In genomic region chr6:156933201-156934053, GRCh38 we compare ENCODE assay signal across 9 cellular contexts.
DNase-seq lines count a peak whose midpoint lies in the region; ATAC-seq, FAIRE-seq and TF ChIP-seq lines count a peak whose summit lies in the region.
"Had no signal": no experiment of that assay in that cellular context is flagged by ENCODE, and none has a peak within 500 bp of the region (broad histone marks: within the 10 kb centered on the region; RNA-seq: fewer than 3 reads in every experiment).

No MANE protein-coding gene starts in this region.

- H3K4me3 ChIP-seq in Loucy (ENCODE audit: low read length, poor library complexity, severe bottlenecking) = no peak overlapping the region
- H3K4me3 ChIP-seq in WERI-Rb-1 (ENCODE audit: low read depth, low read length) = no peak overlapping the region
- H3K4me3 ChIP-seq in HepG2 (replicated peaks in 1 of 3; ENCODE audit: insufficient read depth in 1 of 3, low read depth in 2 of 3, low read length in 3 of 3) = peak overlapping the region in 2 of 3 experiments; percentile 30 to 31; a peak in 2 of 6 replicates

- H3K4me1 ChIP-seq in Loucy (ENCODE audit: insufficient read depth, low read length, poor library complexity, severe bottlenecking) = peaks cover 7% of the 10 kb centered on the region
- peaks cover 38% of the 10 kb centered on the region for H3K4me1 ChIP-seq in HepG2 (ENCODE audit: insufficient read depth, low read length)

- TF ChIP-seq CTCF in C4-2B (conservative IDR thresholded peaks at IDR 0.05) = peak; percentile 20
- peak; percentile 44 for TF ChIP-seq CTCF in Loucy (conservative IDR thresholded peaks at IDR 0.05; ENCODE audit: low read length)
- peak; percentile 43; the same call in 1 of the 2 replicates for TF ChIP-seq CTCF in WERI-Rb-1 (IDR thresholded peaks at IDR 0.05; ENCODE audit: low read depth, low read length)
- TF ChIP-seq CTCF in HepG2 (CRISPR knock-in tag; IDR thresholded peaks at IDR 0.05) = peak; percentile 60

- intact Hi-C loops in HepG2 (cut with micrococcal nuclease; ENCODE audit: unreplicated experiment) = loop anchor here (1.0 to 10.0 kb wide), 3 partner anchors 89 to 369 kb away; no protein-coding TSS in a partner anchor

- in situ Hi-C loops in HepG2 (cut with HindIII; ENCODE audit: extremely low pct_ligation_motif_present, low pct_unique_long_range_greater_than_20kb) = no loop called here

- no TSS peak for BruUV-seq in HepG2 (replicated peaks; lab: Mats Ljungman, UMichigan)

- 27% methylated on average over 7 of the region's 7 CpGs for WGBS in HepG2 (ENCODE audit: low lambda C conversion rate)

- no peaks in the 10 kb centered on the region for H3F3A ChIP-seq in Loucy (ENCODE audit: low read depth)

- no peaks in the 10 kb centered on the region for H3K27me3 ChIP-seq in Loucy (ENCODE audit: insufficient read depth, low read length, poor library complexity, severe bottlenecking)
- no peaks in the 10 kb centered on the region for H3K27me3 ChIP-seq in WERI-Rb-1 (ENCODE audit: insufficient read depth, low read depth, severe bottlenecking)
- H3K27me3 ChIP-seq in HepG2 (ENCODE audit: control insufficient read depth in 1 of 2, insufficient read depth in 2 of 2, low read length in 2 of 2) = no peaks in the 10 kb centered on the region

- no peaks in the 10 kb centered on the region for H3K9me2 ChIP-seq in Loucy (replicated peaks; ENCODE audit: low read depth, low read length)

- H3K9me3 ChIP-seq in Loucy (ENCODE audit: insufficient read depth, low read depth, low read length) (no peaks in the 10 kb centered on the region), WERI-Rb-1 (ENCODE audit: severe bottlenecking) (no peaks in the 10 kb centered on the region), HepG2 (ENCODE audit: low read length) (no peaks in the 10 kb centered on the region)

- peaks cover 19% of the 10 kb centered on the region; the same call in 1 of the 2 replicates for H3K36me3 ChIP-seq in Loucy (ENCODE audit: insufficient read depth, low read length)
- H3K36me3 ChIP-seq in WERI-Rb-1 = peaks cover 12% of the 10 kb centered on the region
- H3K36me3 ChIP-seq in HepG2 (replicated peaks in 1 of 2; ENCODE audit: control insufficient read depth in 1 of 2, insufficient read depth in 2 of 2, low read length in 2 of 2) = peaks cover 2 to 13% of the 10 kb centered on the region in 2 experiments; a peak in 3 of 5 replicates

- CTCF ChIA-PET in HepG2 (lab: Yijun Ruan, JAX; ENCODE audit: low intra/inter-chr PET ratio, low total read pairs) = no interaction called here

- POLR2A ChIA-PET in HepG2 (lab: Yijun Ruan, JAX) = interaction anchor here (0.7 to 1.9 kb wide), 3 partner anchors 10 to 155 kb away, joined by 4 to 10 read pairs (median 4); no protein-coding TSS in a partner anchor

- H3K79me2 ChIP-seq in Loucy (ENCODE audit: insufficient read depth, low read length) (peaks cover 86% of the 10 kb centered on the region), HepG2 (ENCODE audit: insufficient read depth, low read length) (peaks cover 39% of the 10 kb centered on the region)

- H4K20me1 ChIP-seq in Loucy (ENCODE audit: insufficient read depth, low read length, poor library complexity, severe bottlenecking) (peaks cover 46% of the 10 kb centered on the region), HepG2 (ENCODE audit: insufficient read depth, low read length) (no peaks in the 10 kb centered on the region)

- 0 out of 2 replicates have a peak, but pooled peaks have one; percentile 19 for TF ChIP-seq RAD21 in HepG2 (CRISPR knock-in tag; IDR thresholded peaks at IDR 0.05)

- peak; percentile 92 for FAIRE-seq in HepG2 (lab: Jason Lieb, UNC)
- FAIRE-seq: G401.6 had no signal

- H3K4me2 ChIP-seq in Loucy (ENCODE audit: low read depth, low read length, poor library complexity, severe bottlenecking) = no peak overlapping the region
- peak overlapping the region; percentile 79 for H3K4me2 ChIP-seq in HepG2 (ENCODE audit: low read depth, low read length)

- H2AFZ ChIP-seq in Loucy (ENCODE audit: low read length) (no peak overlapping the region), HepG2 (ENCODE audit: low read length) (no peak overlapping the region)

- ATAC-seq in HepG2 (peak; percentile 99), GM18505 (IDR thresholded peaks at IDR 0.05; ENCODE audit: unreplicated experiment) (no peak), HG02678 (IDR thresholded peaks at IDR 0.05; ENCODE audit: unreplicated experiment) (no peak), HG02981 (IDR thresholded peaks at IDR 0.05; ENCODE audit: unreplicated experiment) (no peak)

- DNase-seq in WERI-Rb-1 = peak; percentile 20
- peak; percentile 93 for DNase-seq in HepG2 (ENCODE audit: low spot score)
- no peak for DNase-seq in NK-92 treated with Interleukin-12 subunit alpha and Interleukin-12 subunit beta, amount 100 ng/mL, for 24 hours (lab: John Stamatoyannopoulos, UW)

- peak overlapping the region; percentile 86 for H3K27ac ChIP-seq in C4-2B
- H3K27ac ChIP-seq in WERI-Rb-1 = no peak overlapping the region
- H3K27ac ChIP-seq in HepG2 (ENCODE audit: extremely low read length, insufficient read depth, low read length) = peak overlapping the region; percentile 81

- TF ChIP-seq EP300 in HepG2 (IDR thresholded peaks at IDR 0.05; ENCODE audit: low read depth in 2 of 2, low read length in 2 of 2) (peak in 1 of 2 experiments; percentile 59; a peak in 2 of 4 replicates), HepG2 (CRISPR knock-in tag; IDR thresholded peaks at IDR 0.05; ENCODE audit: borderline replicate concordance) (no peak)

- no peak overlapping the region for H3K9ac ChIP-seq in Loucy (ENCODE audit: low read depth, low read length, poor library complexity, severe bottlenecking)
- peak overlapping the region; percentile 53 for H3K9ac ChIP-seq in HepG2 (ENCODE audit: insufficient read depth, low read depth, low read length)

- TF ChIP-seq POLR2A in HepG2 (IDR thresholded peaks at IDR 0.05; ENCODE audit: insufficient read depth in 1 of 2, low read depth in 2 of 2, low read length in 2 of 2) (0 out of 4 replicates have a peak, but pooled peaks of 1 of the 2 experiments have one; percentile 20), GM18505 (IDR thresholded peaks at IDR 0.05; ENCODE audit: borderline replicate concordance, extremely low read depth, insufficient read depth, insufficient read length) (no peak)

TF ChIP-seq in HepG2, 621 proteins besides CTCF, POLR2A, EP300 and RAD21 (continues in another document):
- 0 out of 2 replicates have a peak, but pooled peaks have one; percentile 16 for TF ChIP-seq HHEX (CRISPR knock-in tag; IDR thresholded peaks at IDR 0.05)
- TF ChIP-seq SOX6 (IDR thresholded peaks at IDR 0.05) = no peak
- TF ChIP-seq SOX6 (CRISPR knock-in tag; IDR thresholded peaks at IDR 0.05) = peak; percentile 98
- TF ChIP-seq HNRNPLL (IDR thresholded peaks at IDR 0.05; ENCODE audit: low read depth, low read length, poor library complexity, severe bottlenecking) = no peak
- peak; percentile 37; the same call in 1 of the 2 replicates for TF ChIP-seq TFDP2 (CRISPR knock-in tag; IDR thresholded peaks at IDR 0.05)
- TF ChIP-seq PLRG1 (conservative IDR thresholded peaks at IDR 0.05) = no peak
- peak; percentile 83; the same call in 1 of the 2 replicates for TF ChIP-seq FOXJ3 (CRISPR knock-in tag; IDR thresholded peaks at IDR 0.05; ENCODE audit: borderline replicate concordance)
- no peak for TF ChIP-seq ZC3H4 (CRISPR knock-in tag; IDR thresholded peaks at IDR 0.05; ENCODE audit: borderline replicate concordance)
- TF ChIP-seq HOXA3 (CRISPR knock-in tag; IDR thresholded peaks at IDR 0.05) = peak; percentile 20; the same call in 1 of the 2 replicates
- TF ChIP-seq DMAP1 (CRISPR knock-in tag; IDR thresholded peaks at IDR 0.05) = peak; percentile 54; the same call in 1 of the 2 replicates
- peak; percentile 46; the same call in 1 of the 2 replicates for TF ChIP-seq IRF2 (CRISPR knock-in tag; IDR thresholded peaks at IDR 0.05)
- TF ChIP-seq ELF3 (CRISPR knock-in tag; IDR thresholded peaks at IDR 0.05) = peak; percentile 39; the same call in 1 of the 2 replicates
- TF ChIP-seq MATR3 (CRISPR knock-in tag; IDR thresholded peaks at IDR 0.05) = no peak
- TF ChIP-seq CREB1 (IDR thresholded peaks at IDR 0.05) = no peak
- TF ChIP-seq CREB1 (CRISPR knock-in tag; IDR thresholded peaks at IDR 0.05) = peak; percentile 58
- TF ChIP-seq SNAPC5 (CRISPR knock-in tag; IDR thresholded peaks at IDR 0.05; ENCODE audit: borderline replicate concordance) = no peak
- 0 out of 2 replicates have a peak, but pooled peaks have one; percentile 22 for TF ChIP-seq SMAD3 (CRISPR knock-in tag; IDR thresholded peaks at IDR 0.05)
- TF ChIP-seq ASH2L (IDR thresholded peaks at IDR 0.05; ENCODE audit: insufficient read length, low read depth, low read length) = peak; percentile 61
- peak; percentile 47; the same call in 1 of the 2 replicates for TF ChIP-seq ZBTB33 (CRISPR knock-in tag; IDR thresholded peaks at IDR 0.05)
- no peak for TF ChIP-seq AHR (CRISPR knock-in tag; IDR thresholded peaks at IDR 0.05)
- peak; percentile 51; the same call in 1 of the 2 replicates for TF ChIP-seq KAT8 (CRISPR knock-in tag; IDR thresholded peaks at IDR 0.05)

Comparison
In these comparisons a context has a peak if more than half of its experiments do, and no peak if none do; other contexts are left out.
1. H3K4me3 ChIP-seq: peak in HepG2 (2 of 3); none in Loucy (single experiment) and WERI-Rb-1 (single experiment).
2. Peak in every context shown above with its lines, with median percentiles within 50 percentile points of each other: CTCF ChIP-seq.